In the genomic region with DNA sequence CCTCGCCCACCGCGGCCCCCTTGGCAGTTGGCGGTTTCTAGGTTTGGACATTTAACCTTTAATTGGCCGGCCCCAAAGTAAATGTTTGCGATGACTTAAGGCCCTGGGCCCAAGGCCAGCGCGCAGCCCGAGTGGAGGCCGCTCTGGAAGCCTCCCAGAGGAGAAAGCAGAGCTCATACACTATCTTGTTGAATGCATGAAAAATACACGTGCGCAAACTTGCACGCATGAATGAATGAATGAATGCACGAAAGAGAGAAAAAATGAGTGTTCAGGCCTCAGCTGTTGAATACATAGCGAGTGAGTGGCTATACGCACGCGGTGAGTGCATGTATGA, we compare ENCODE assay signal across 24 cellular contexts.
DNase-seq lines count a peak whose midpoint lies in the region; ATAC-seq and TF ChIP-seq lines count a peak whose summit lies in the region.
"Had no signal": no experiment of that assay in that cellular context is flagged by ENCODE, and none has a peak within 500 bp of the region (broad histone marks: within the 10 kb centered on the region; RNA-seq: fewer than 3 reads in every experiment).

No MANE protein-coding gene starts in this region.

- no peaks in the 10 kb centered on the region for H3K27me3 Mint-ChIP-seq in activated naive CD8-positive, alpha-beta T cell
- H3K27me3 Mint-ChIP-seq in activated naive CD8-positive, alpha-beta T cell treated with anti-CD3 and anti-CD28 coated beads for 36 hours, result no peaks in the 10 kb centered on the region
- peaks cover 4% of the 10 kb centered on the region for H3K27me3 Mint-ChIP-seq in activated naive CD8-positive, alpha-beta T cell treated with anti-CD3 and anti-CD28 coated beads, Interleukin-2, amount 50 U/mL, for 24 hours
- no peaks in the 10 kb centered on the region for H3K27me3 Mint-ChIP-seq in mesothelial cell of epicardium (ENCODE audit: low read depth)
- H3K27me3 Mint-ChIP-seq: progenitor cell of endocrine pancreas had no signal

- TF ChIP-seq POLR2A in testis (IDR thresholded peaks at IDR 0.05), result no peak

- H3K27ac Mint-ChIP-seq in activated naive CD8-positive, alpha-beta T cell, result no peak overlapping the region
- no peak overlapping the region for H3K27ac Mint-ChIP-seq in activated naive CD8-positive, alpha-beta T cell treated with anti-CD3 and anti-CD28 coated beads for 36 hours
- no peak overlapping the region for H3K27ac Mint-ChIP-seq in activated naive CD8-positive, alpha-beta T cell treated with anti-CD3 and anti-CD28 coated beads, Interleukin-2, amount 50 U/mL, for 24 hours
- H3K27ac Mint-ChIP-seq in mesothelial cell of epicardium, result no peak overlapping the region
- H3K27ac Mint-ChIP-seq: progenitor cell of endocrine pancreas had no signal

- no peak for TF ChIP-seq CTCF in lower lobe of right lung (IDR thresholded peaks at IDR 0.05)
- TF ChIP-seq CTCF in testis (IDR thresholded peaks at IDR 0.05), result no peak
- no peak for TF ChIP-seq CTCF in mesothelial cell of epicardium (IDR thresholded peaks at IDR 0.05; ENCODE audit: unreplicated experiment)

- no peaks in the 10 kb centered on the region for H3K36me3 Mint-ChIP-seq in activated naive CD8-positive, alpha-beta T cell
- no peaks in the 10 kb centered on the region for H3K36me3 Mint-ChIP-seq in activated naive CD8-positive, alpha-beta T cell treated with anti-CD3 and anti-CD28 coated beads for 36 hours
- H3K36me3 Mint-ChIP-seq in activated naive CD8-positive, alpha-beta T cell treated with anti-CD3 and anti-CD28 coated beads, Interleukin-2, amount 50 U/mL, for 24 hours (ENCODE audit: low read depth), result no peaks in the 10 kb centered on the region
- no peaks in the 10 kb centered on the region for H3K36me3 Mint-ChIP-seq in mesothelial cell of epicardium

- H3K4me1 ChIP-seq in lower lobe of right lung (no peaks in the 10 kb centered on the region), testis (no peaks in the 10 kb centered on the region)
- H3K4me1 ChIP-seq: BE2C, Caco-2 had no signal

- H3K27ac ChIP-seq in lower lobe of right lung, result no peak overlapping the region
- H3K27ac ChIP-seq in testis, result no peak overlapping the region
- H3K27ac ChIP-seq: skin epidermis had no signal

- ATAC-seq in activated naive CD8-positive, alpha-beta T cell treated with anti-CD3 and anti-CD28 coated beads, Interleukin-2, amount 50 U/mL, for 24 hours, result no peak
- ATAC-seq in lower lobe of right lung (no peak), HG02981 (IDR thresholded peaks at IDR 0.05; ENCODE audit: unreplicated experiment) (no peak)

- no peaks in the 10 kb centered on the region for H3K9me3 Mint-ChIP-seq in activated naive CD8-positive, alpha-beta T cell (ENCODE audit: low read depth)
- no peaks in the 10 kb centered on the region for H3K9me3 Mint-ChIP-seq in activated naive CD8-positive, alpha-beta T cell treated with anti-CD3 and anti-CD28 coated beads for 36 hours
- no peaks in the 10 kb centered on the region for H3K9me3 Mint-ChIP-seq in activated naive CD8-positive, alpha-beta T cell treated with anti-CD3 and anti-CD28 coated beads, Interleukin-2, amount 50 U/mL, for 24 hours
- H3K9me3 Mint-ChIP-seq in mesothelial cell of epicardium, result no peaks in the 10 kb centered on the region
- H3K9me3 Mint-ChIP-seq: neural crest cell had no signal

- DNase-seq in activated naive CD8-positive, alpha-beta T cell treated with anti-CD3 and anti-CD28 coated beads for 36 hours, result no peak
- no peak for DNase-seq in activated naive CD8-positive, alpha-beta T cell treated with anti-CD3 and anti-CD28 coated beads, Interleukin-2, amount 50 U/mL, for 24 hours
- no peak for DNase-seq in lower lobe of right lung
- no peak for DNase-seq in testis
- no peak for DNase-seq in mesothelial cell of epicardium (ENCODE audit: low spot score in 2 of 2, unreplicated experiment in 2 of 2)
- no peak for DNase-seq in mucosa of gallbladder (ENCODE audit: low spot score)
- DNase-seq: activated CD4-positive, alpha-beta T cell treated with anti-CD3 and anti-CD28 coated beads for 1 hour; activated naive CD4-positive, alpha-beta T cell treated with anti-CD3 and anti-CD28 coated beads, Interleukin-2, amount 50 U/mL, for 16 hours; activated T-cell treated with anti-CD3 and anti-CD28 coated beads, Interleukin-2, amount 50 U/mL, for 48 hours; BE2C; Caco-2; DND-41; effector CD4-positive, alpha-beta T cell; esophagus squamous epithelium; NCI-H1105 treated with DMSO at 0.1 percent for 48 hours; NCI-H2081; OCI-M1; SHP77 treated with DMSO at 0.1 percent for 48 hours; stimulated activated CD4-positive, alpha-beta T cell treated with anti-CD3 and anti-CD28 coated beads, Interleukin-1b, Interleukin-23, amount 100 ng/mL, for 48 hours had no signal

- intact Hi-C loops in lower lobe of right lung (cut with DNase I), result no loop called here
- intact Hi-C loops in testis (cut with DNase I; ENCODE audit: low total_unique reads), result no loop called here

- H3K4me3 ChIP-seq in lower lobe of right lung, result peak overlapping the region; percentile 37
- H3K4me3 ChIP-seq in testis, result peak overlapping the region; percentile 15 to 52

- no peaks in the 10 kb centered on the region for H3K9me3 ChIP-seq in lower lobe of right lung
- no peaks in the 10 kb centered on the region for H3K9me3 ChIP-seq in testis
- H3K9me3 ChIP-seq: BE2C, Caco-2, esophagus squamous epithelium had no signal

- H3K27me3 ChIP-seq in lower lobe of right lung (ENCODE audit: low read depth) (no peaks in the 10 kb centered on the region), testis (no peaks in the 10 kb centered on the region)
- H3K27me3 ChIP-seq: BE2C had no signal

- whole genome bisulfite sequencing in testis, 2 donors, result 16 to 19% methylated on average over 12 to 15 of the region's 18 CpGs

- H3K36me3 ChIP-seq in lower lobe of right lung (no peaks in the 10 kb centered on the region), testis (ENCODE audit: low read depth, missing control alignments) (no peaks in the 10 kb centered on the region)
- H3K36me3 ChIP-seq: BE2C, esophagus squamous epithelium had no signal

- peak overlapping the region; percentile 27 for H3K4me3 Mint-ChIP-seq in activated naive CD8-positive, alpha-beta T cell
- H3K4me3 Mint-ChIP-seq in activated naive CD8-positive, alpha-beta T cell treated with anti-CD3 and anti-CD28 coated beads for 36 hours, result no peak overlapping the region
- peak overlapping the region; percentile 25 for H3K4me3 Mint-ChIP-seq in activated naive CD8-positive, alpha-beta T cell treated with anti-CD3 and anti-CD28 coated beads, Interleukin-2, amount 50 U/mL, for 24 hours
- H3K4me3 Mint-ChIP-seq in mesothelial cell of epicardium, result no peak overlapping the region
- H3K4me3 Mint-ChIP-seq: neural crest cell had no signal

- peaks cover 15% of the 10 kb centered on the region for H3K4me1 Mint-ChIP-seq in activated naive CD8-positive, alpha-beta T cell (ENCODE audit: low read depth)
- H3K4me1 Mint-ChIP-seq in activated naive CD8-positive, alpha-beta T cell treated with anti-CD3 and anti-CD28 coated beads for 36 hours, result peaks cover 4% of the 10 kb centered on the region
- peaks cover 10% of the 10 kb centered on the region for H3K4me1 Mint-ChIP-seq in activated naive CD8-positive, alpha-beta T cell treated with anti-CD3 and anti-CD28 coated beads, Interleukin-2, amount 50 U/mL, for 24 hours
- no peaks in the 10 kb centered on the region for H3K4me1 Mint-ChIP-seq in mesothelial cell of epicardium
- H3K4me1 Mint-ChIP-seq: neural crest cell had no signal

Comparison
In these comparisons a context has a peak if more than half of its experiments do, and no peak if none do; other contexts are left out.
1. H3K4me3 Mint-ChIP-seq: peak in activated naive CD8-positive, alpha-beta T cell (single experiment) and activated naive CD8-positive, alpha-beta T cell treated with anti-CD3 and anti-CD28 coated beads, Interleukin-2, amount 50 U/mL, for 24 hours (single experiment); none in activated naive CD8-positive, alpha-beta T cell treated with anti-CD3 and anti-CD28 coated beads for 36 hours (single experiment) and mesothelial cell of epicardium (single experiment).